Comparison of ENCODE assay signal across 8 cellular contexts in the genomic region with DNA sequence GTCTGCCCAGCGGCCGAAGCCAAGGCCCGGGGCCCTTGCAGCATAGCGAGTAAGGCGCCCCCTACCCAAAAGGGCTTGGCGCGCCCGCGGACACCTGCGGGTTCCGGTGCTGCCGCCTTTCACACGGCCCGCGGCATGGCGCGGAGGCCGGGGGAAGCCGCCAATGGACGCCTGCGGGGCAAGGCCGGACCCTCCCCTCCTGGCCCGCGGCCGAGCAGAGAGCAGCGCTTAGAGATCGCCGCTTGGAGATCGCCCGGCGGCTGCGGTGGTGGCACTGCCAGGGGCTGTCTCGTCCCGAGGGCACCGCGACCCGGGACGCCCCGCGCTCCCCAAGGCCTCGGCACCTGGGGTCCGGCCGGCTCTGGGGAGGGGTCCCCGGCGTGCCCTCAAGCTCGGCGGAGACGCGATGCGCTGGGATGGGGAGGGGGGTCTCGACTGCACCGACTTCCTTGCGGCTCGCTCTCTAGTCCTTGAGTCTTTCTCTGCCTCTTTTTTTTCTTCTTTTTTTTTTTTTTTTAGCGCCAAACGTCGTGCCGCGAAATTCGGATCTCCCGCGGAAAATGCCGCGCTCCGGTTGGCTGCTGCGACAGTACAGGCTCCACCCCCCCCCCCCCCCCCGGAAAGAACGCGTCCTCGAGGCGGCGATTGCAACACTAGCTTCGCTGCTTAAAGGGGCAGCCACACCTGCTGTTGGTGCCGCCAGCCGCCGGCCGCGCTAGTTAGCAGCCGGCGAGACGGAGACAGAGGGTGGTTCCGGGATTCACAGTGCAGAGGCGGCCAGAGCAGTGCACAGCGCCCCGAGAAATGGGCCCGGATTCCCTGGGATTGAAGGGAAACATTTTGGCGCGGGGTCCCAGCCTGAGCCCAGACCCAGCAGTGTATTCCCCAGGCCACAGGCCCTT. TPM values are rescaled to one million over a fixed set of nuclear protein-coding genes. Genes with fewer than 3 reads are reported as not detected.
A peak's percentile ranks its signal among the peaks of the same experiment; 100 is the strongest.
DNase-seq lines count a peak whose midpoint lies in the region; ATAC-seq, FAIRE-seq and TF ChIP-seq lines count a peak whose summit lies in the region.

A gene with protein sequence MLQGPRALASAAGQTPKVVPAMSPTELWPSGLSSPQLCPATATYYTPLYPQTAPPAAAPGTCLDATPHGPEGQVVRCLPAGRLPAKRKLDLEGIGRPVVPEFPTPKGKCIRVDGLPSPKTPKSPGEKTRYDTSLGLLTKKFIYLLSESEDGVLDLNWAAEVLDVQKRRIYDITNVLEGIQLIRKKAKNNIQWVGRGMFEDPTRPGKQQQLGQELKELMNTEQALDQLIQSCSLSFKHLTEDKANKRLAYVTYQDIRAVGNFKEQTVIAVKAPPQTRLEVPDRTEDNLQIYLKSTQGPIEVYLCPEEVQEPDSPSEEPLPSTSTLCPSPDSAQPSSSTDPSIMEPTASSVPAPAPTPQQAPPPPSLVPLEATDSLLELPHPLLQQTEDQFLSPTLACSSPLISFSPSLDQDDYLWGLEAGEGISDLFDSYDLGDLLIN (minus strand): TSS at position 484 of the 902 bp plus-strand sequence. CDS start 440 bp downstream, at position 44.

- CTCF ChIA-PET in endothelial cell of umbilical vein (lab: Charles Lee): interaction anchor here (0.5 to 16.6 kb wide), 10 partner anchors 9 to 166 kb away, joined by 3 to 192 read pairs (median 4); partner anchors contain the start of gene ASAP3

- DNase-seq in AG09319 (ENCODE audit: extremely low read depth, low read depth) (no peak), NT2/D1 (ENCODE audit: low read depth, low spot score) (no peak), endothelial cell of umbilical vein (ENCODE audit: low read depth, low spot score) (peak; percentile 74)
- peak; percentile 47 for DNase-seq in activated CD8-positive, alpha-beta memory T cell treated with anti-CD3 and anti-CD28 coated beads, Interleukin-2, amount 50 U/mL, for 24 hours (ENCODE audit: extremely low read depth)
- peak; percentile 71 to 74 for DNase-seq in stimulated activated CD8-positive, alpha-beta memory T cell treated with anti-CD3 and anti-CD28 coated beads, Interleukin-2, amount 100 ng/mL, for 48 hours (ENCODE audit: low read depth in 2 of 2)

- FAIRE-seq in endothelial cell of umbilical vein (lab: Jason Lieb, UNC): peak; percentile 88

- H3K4me2 ChIP-seq in endothelial cell of umbilical vein (ENCODE audit: insufficient read depth, low read length): peak within 1 kb of the TSS; percentile 92

- H3K4me3 ChIP-seq in HUES48 (ENCODE audit: low read depth, low read length) (peak within 1 kb of the TSS; percentile 72), NT2/D1 (ENCODE audit: insufficient read length, low read depth) (peak within 1 kb of the TSS; percentile 60), endothelial cell of umbilical vein (replicated peaks in 1 of 3; ENCODE audit: insufficient read depth in 1 of 3, low read depth in 1 of 3, low read length in 3 of 3) (peak within 1 kb of the TSS; percentile 38 to 74 (median 68)), mononuclear cell (ENCODE audit: low read length) (peak within 1 kb of the TSS; percentile 53)

- H3K9ac ChIP-seq in HUES48 (ENCODE audit: low read depth, low read length): peak within 1 kb of the TSS; percentile 75
- H3K9ac ChIP-seq in NT2/D1 (ENCODE audit: insufficient read length, low read depth): peak within 1 kb of the TSS; percentile 86
- H3K9ac ChIP-seq in endothelial cell of umbilical vein (replicated peaks; ENCODE audit: extremely low read depth, insufficient read depth, low read length): peak within 1 kb of the TSS; percentile 79

- no peaks in the 10 kb centered on the region for H3K9me1 ChIP-seq in endothelial cell of umbilical vein (replicated peaks; ENCODE audit: control insufficient read depth, extremely low read depth, insufficient read depth, low read length)

- ATAC-seq in GM19025 (IDR thresholded peaks at IDR 0.05; ENCODE audit: low read depth, unreplicated experiment): peak; percentile 36

- H3K9me3 ChIP-seq in HUES48 (ENCODE audit: control insufficient read depth, insufficient read depth, low read length): no peaks in the 10 kb centered on the region
- no peaks in the 10 kb centered on the region for H3K9me3 ChIP-seq in NT2/D1 (ENCODE audit: insufficient read depth, low read length)
- no peaks in the 10 kb centered on the region for H3K9me3 ChIP-seq in endothelial cell of umbilical vein (replicated peaks; ENCODE audit: control insufficient read depth, insufficient read depth, low read length)
- H3K9me3 ChIP-seq in mononuclear cell (ENCODE audit: low read depth, low read length): no peaks in the 10 kb centered on the region

- H2AFZ ChIP-seq in endothelial cell of umbilical vein (ENCODE audit: low read depth, low read length): peak within 1 kb of the TSS; percentile 97

- TF ChIP-seq CTCF in AG09319 (IDR thresholded peaks at IDR 0.05; ENCODE audit: low read depth, low read length) (peak; percentile 7), endothelial cell of umbilical vein (IDR thresholded peaks at IDR 0.05; ENCODE audit: extremely low read depth in 1 of 2, insufficient read depth in 1 of 2, low read depth in 1 of 2, low read length in 2 of 2) (peak in 1 of 2 donors; percentile 18)

- TSS peak; percentile 30 for BruUV-seq in endothelial cell of umbilical vein (replicated peaks; lab: Mats Ljungman, UMichigan)

- H3K4me1 ChIP-seq in HUES48 (ENCODE audit: control insufficient read depth, insufficient read depth, low read length) (peaks cover 15% of the 10 kb centered on the region), NT2/D1 (ENCODE audit: insufficient read depth, insufficient read length) (peaks cover 12% of the 10 kb centered on the region), endothelial cell of umbilical vein (ENCODE audit: control insufficient read depth, extremely low read depth, insufficient read depth, low read length) (peaks cover 35% of the 10 kb centered on the region), mononuclear cell (ENCODE audit: insufficient read depth, low read length) (peaks cover 98% of the 10 kb centered on the region)

- intact Hi-C loops in endothelial cell of umbilical vein (cut with micrococcal nuclease): loop anchor here (5.0 to 10.0 kb wide), 2 partner anchors 49 to 186 kb away; partner anchors contain the start of genes ASAP3 and HNRNPR

- H3K36me3 ChIP-seq in HUES48 (ENCODE audit: control insufficient read depth, insufficient read depth, low read length) (no peaks in the 10 kb centered on the region), NT2/D1 (ENCODE audit: insufficient read depth, insufficient read length, low read length) (no peaks in the 10 kb centered on the region), endothelial cell of umbilical vein (ENCODE audit: control insufficient read depth in 2 of 2, extremely low read depth in 1 of 2, insufficient read depth in 2 of 2, low read length in 2 of 2) (no peaks in the 10 kb centered on the region)

- H3K27ac ChIP-seq in HUES48 (ENCODE audit: low read depth, low read length): peak within 1 kb of the TSS; percentile 57
- peak within 1 kb of the TSS; percentile 73 for H3K27ac ChIP-seq in endothelial cell of umbilical vein (ENCODE audit: insufficient read depth, low read depth, low read length)

- POLR2A ChIA-PET in endothelial cell of umbilical vein (lab: Charles Lee): no interaction called here

- dilution Hi-C loops in endothelial cell of umbilical vein (cut with MboI; ENCODE audit: extremely low pct_ligation_motif_present, low sequenced_read_pairs): no loop called here

- no peaks in the 10 kb centered on the region for H4K20me1 ChIP-seq in endothelial cell of umbilical vein (replicated peaks; ENCODE audit: control insufficient read depth, extremely low read depth, insufficient read depth, low read length)

- no peak for TF ChIP-seq POLR2A in endothelial cell of umbilical vein (IDR thresholded peaks at IDR 0.05; ENCODE audit: low read depth, low read length)

- H3K27me3 ChIP-seq in HUES48 (ENCODE audit: control insufficient read depth, insufficient read depth, low read length) (peaks cover 40% of the 10 kb centered on the region), NT2/D1 (ENCODE audit: insufficient read depth, insufficient read length) (peaks cover 19% of the 10 kb centered on the region), endothelial cell of umbilical vein (ENCODE audit: control insufficient read depth in 2 of 2, insufficient read depth in 2 of 2, low read length in 2 of 2) (no peaks in the 10 kb centered on the region), mononuclear cell (ENCODE audit: insufficient read depth, low read length) (no peaks in the 10 kb centered on the region)

- peaks cover 12% of the 10 kb centered on the region for H3K79me2 ChIP-seq in endothelial cell of umbilical vein (ENCODE audit: control insufficient read depth, insufficient read depth, low read length)

TF ChIP-seq in endothelial cell of umbilical vein, 7 proteins besides CTCF, POLR2A, EP300 and RAD21:
- TF ChIP-seq, protein P1, sequence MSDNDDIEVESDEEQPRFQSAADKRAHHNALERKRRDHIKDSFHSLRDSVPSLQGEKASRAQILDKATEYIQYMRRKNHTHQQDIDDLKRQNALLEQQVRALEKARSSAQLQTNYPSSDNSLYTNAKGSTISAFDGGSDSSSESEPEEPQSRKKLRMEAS (IDR thresholded peaks at IDR 0.05; ENCODE audit: insufficient read depth, insufficient read length): peak; percentile 10
- TF ChIP-seq MYC (IDR thresholded peaks at IDR 0.05; ENCODE audit: low read depth, low read length): no peak
- TF ChIP-seq POLR2AphosphoS5 (IDR thresholded peaks at IDR 0.05; ENCODE audit: insufficient read depth, low read depth, low read length): peak; percentile 14

RNA-seq across cellular contexts. Expression of the gene that starts here (rescaled TPM):
- total RNA-seq in endothelial cell of umbilical vein (5.0 and 5.6 TPM in 2 replicates), mononuclear cell (2.7 TPM)
- polyA plus RNA-seq in endothelial cell of umbilical vein: 0.83 and 1.1 TPM in 2 replicates
- 0.95 and 1.2 TPM in 2 replicates for polyA plus RNA-seq in endothelial cell of umbilical vein (2011; cell fraction: cytosol; rRNA removed)
- polyA plus RNA-seq in endothelial cell of umbilical vein (2011; cell fraction: nucleus; rRNA removed): 1.9 and 2.0 TPM in 2 replicates
- 1.1 and 1.6 TPM in 2 replicates for polyA plus RNA-seq in endothelial cell of umbilical vein (2012)
- 1.5 and 1.9 TPM in 2 replicates for polyA minus RNA-seq in endothelial cell of umbilical vein
- 11.7 TPM for polyA minus RNA-seq in endothelial cell of umbilical vein (2011; cell fraction: cytosol; rRNA and poly(A)+ RNA removed)
- polyA minus RNA-seq in endothelial cell of umbilical vein (2011; cell fraction: nucleus; rRNA and poly(A)+ RNA removed): 1.6 and 2.9 TPM in 2 replicates

Comparison
In these comparisons a context has a peak if more than half of its experiments do, and no peak if none do; other contexts are left out.
1. DNase-seq: peak in activated CD8-positive, alpha-beta memory T cell treated with anti-CD3 and anti-CD28 coated beads, Interleukin-2, amount 50 U/mL, for 24 hours (single experiment), endothelial cell of umbilical vein (single experiment) and stimulated activated CD8-positive, alpha-beta memory T cell treated with anti-CD3 and anti-CD28 coated beads, Interleukin-2, amount 100 ng/mL, for 48 hours (2 of 2); none in AG09319 (single experiment) and NT2/D1 (single experiment).
2. Peak in every context shown above with its lines, with median percentiles within 50 percentile points of each other: H3K4me3 ChIP-seq and H3K9ac ChIP-seq.